Comparison of ENCODE assay signal across 13 cellular contexts in genomic region chr2:189874571-189875320, GRCh38.
DNase-seq lines count a peak whose midpoint lies in the region; ATAC-seq and TF ChIP-seq lines count a peak whose summit lies in the region.
"Had no signal": no experiment of that assay in that cellular context is flagged by ENCODE, and none has a peak within 500 bp of the region (broad histone marks: within the 10 kb centered on the region; RNA-seq: fewer than 3 reads in every experiment).

No MANE protein-coding gene starts in this region.

- H3K27ac ChIP-seq in lower lobe of right lung (peak overlapping the region; percentile 12), transverse colon (no peak overlapping the region)
- H3K27ac ChIP-seq: KMS-11, Peyer's patch had no signal

- intact Hi-C loops in lower lobe of right lung (cut with DNase I) (no loop called here), transverse colon (cut with DNase I; ENCODE audit: low total_unique reads) (no loop called here), posterior vena cava (cut with DNase I) (no loop called here)

- 83 to 84% methylated on average over 4 of the region's 4 CpGs for WGBS in transverse colon (ENCODE audit: low coverage in 1 of 2), 2 donors

- in situ Hi-C loops in GM13976 (cut with MboI; ENCODE audit: low sequenced_read_pairs, unreplicated experiment): no loop called here
- in situ Hi-C loops in transverse colon (cut with MboI; ENCODE audit: low pct_ligation_motif_present in 1 of 4, low pct_unique_long_range_greater_than_20kb in 1 of 4, low sequenced_read_pairs in 3 of 4): no loop called here

- H3K9me3 ChIP-seq in lower lobe of right lung (no peaks in the 10 kb centered on the region), transverse colon (no peaks in the 10 kb centered on the region)
- H3K9me3 ChIP-seq: Peyer's patch had no signal

- H3K36me3 ChIP-seq in lower lobe of right lung: no peaks in the 10 kb centered on the region
- no peaks in the 10 kb centered on the region for H3K36me3 ChIP-seq in transverse colon

- H3K4me3 ChIP-seq in lower lobe of right lung: no peak overlapping the region
- no peak overlapping the region for H3K4me3 ChIP-seq in transverse colon
- H3K4me3 ChIP-seq: Peyer's patch had no signal

- H3K4me1 ChIP-seq in lower lobe of right lung (no peaks in the 10 kb centered on the region), transverse colon (no peaks in the 10 kb centered on the region)
- H3K4me1 ChIP-seq: Peyer's patch had no signal

- TF ChIP-seq POLR2A in transverse colon (IDR thresholded peaks at IDR 0.05): no peak

- H3K27me3 ChIP-seq in lower lobe of right lung (ENCODE audit: low read depth) (no peaks in the 10 kb centered on the region), transverse colon (no peaks in the 10 kb centered on the region)
- H3K27me3 ChIP-seq: Peyer's patch had no signal

- peak; percentile 57 for ATAC-seq in GM21786 (IDR thresholded peaks at IDR 0.05; ENCODE audit: unreplicated experiment)
- ATAC-seq in lower lobe of right lung: peak in 1 of 2 donors; percentile 49
- no peak for ATAC-seq in GM18858 (IDR thresholded peaks at IDR 0.05; ENCODE audit: unreplicated experiment)

- DNase-seq in GM13976 (ENCODE audit: low spot score) (peak; percentile 24), SIG-M5 treated with dmso at 0.1 percent for 504 hours (lab: John Stamatoyannopoulos, UW; ENCODE audit: unreplicated experiment) (peak; percentile 66), lower lobe of right lung (no peak), transverse colon (no peak), posterior vena cava (ENCODE audit: low spot score) (no peak)
- no peak for DNase-seq in effector CD4-positive, alpha-beta T cell
- DNase-seq: COR-L47; NCI-H2171 treated with DMSO at 0.1 percent for 48 hours; Peyer's patch; stimulated activated CD8-positive, alpha-beta memory T cell treated with anti-CD3 and anti-CD28 coated beads, Interleukin-4, amount 100 ng/mL, for 48 hours had no signal

- TF ChIP-seq CTCF in GM13976 (IDR thresholded peaks at IDR 0.05; ENCODE audit: borderline replicate concordance, control extremely low read depth, extremely low read depth, insufficient read depth, missing control alignments): no peak
- no peak for TF ChIP-seq CTCF in lower lobe of right lung (IDR thresholded peaks at IDR 0.05)
- TF ChIP-seq CTCF in transverse colon (IDR thresholded peaks at IDR 0.05): no peak

- TF ChIP-seq EP300 in transverse colon (IDR thresholded peaks at IDR 0.05; ENCODE audit: low read depth): no peak

Comparison
In these comparisons a context has a peak if more than half of its experiments do, and no peak if none do; other contexts are left out.
1. DNase-seq: peak in GM13976 (single experiment) and SIG-M5 treated with dmso at 0.1 percent for 504 hours (single experiment); none in lower lobe of right lung (single experiment), transverse colon (single experiment), effector CD4-positive, alpha-beta T cell (single experiment) and posterior vena cava (single experiment).